Comparison of ENCODE assay signal across 23 cellular contexts in genomic region chr3:62870321-62870720, GRCh38. TPM values are rescaled to one million over a fixed set of nuclear protein-coding genes. Genes with fewer than 3 reads are reported as not detected.
DNase-seq lines count a peak whose midpoint lies in the region; ATAC-seq and TF ChIP-seq lines count a peak whose summit lies in the region.
"Had no signal": no experiment of that assay in that cellular context is flagged by ENCODE, and none has a peak within 500 bp of the region (broad histone marks: within the 10 kb centered on the region; RNA-seq: fewer than 3 reads in every experiment).

No MANE protein-coding gene starts in this region.

- H3K4me1 ChIP-seq in cardiac muscle cell (ENCODE audit: low read depth), result peaks cover 29% of the 10 kb centered on the region
- no peaks in the 10 kb centered on the region for H3K4me1 ChIP-seq in left lung

- TF ChIP-seq CTCF in cardiac muscle cell (IDR thresholded peaks at IDR 0.05; ENCODE audit: low read depth, low read length), result no peak
- no peak for TF ChIP-seq CTCF in left lung (IDR thresholded peaks at IDR 0.05)

- H3K9me3 ChIP-seq in cardiac muscle cell (ENCODE audit: low read depth), result no peaks in the 10 kb centered on the region
- no peaks in the 10 kb centered on the region for H3K9me3 ChIP-seq in left lung
- H3K9me3 ChIP-seq: adrenal gland, gastrocnemius medialis had no signal

- no peaks in the 10 kb centered on the region for H3K36me3 ChIP-seq in cardiac muscle cell
- H3K36me3 ChIP-seq in left lung, result no peaks in the 10 kb centered on the region
- H3K36me3 ChIP-seq: adrenal gland; BLaER1 treated with 17β-estradiol and CSF1 and Interleukin-3, amounts not matched to agents 10 nM and 100 nM; gastrocnemius medialis had no signal

- intact Hi-C loops in cardiac septum (cut with DNase I) (no loop called here), left lung (cut with DNase I) (no loop called here)

- H3K27me3 ChIP-seq in cardiac muscle cell (no peaks in the 10 kb centered on the region), left lung (peaks cover 30 to 44% of the 10 kb centered on the region in 2 donors)
- H3K27me3 ChIP-seq: BLaER1 treated with 17β-estradiol and CSF1 and Interleukin-3, amounts not matched to agents 10 nM and 100 nM had no signal

- ATAC-seq in left lung (no peak), GM21381 (IDR thresholded peaks at IDR 0.05; ENCODE audit: unreplicated experiment) (no peak), GM18858 (IDR thresholded peaks at IDR 0.05; ENCODE audit: unreplicated experiment) (no peak)
- ATAC-seq: gastrocnemius medialis had no signal

- DNase-seq in cardiac muscle cell (ENCODE audit: low read depth in 1 of 2, low spot score in 1 of 2) (no peak), cardiac septum (ENCODE audit: low spot score) (no peak), SW480 (ENCODE audit: low spot score) (peak; percentile 6), fibroblast of peridontal ligament (ENCODE audit: extremely low read depth) (peak; percentile 47), left lung (no peak)
- no peak for DNase-seq in activated naive CD4-positive, alpha-beta T cell treated with Interleukin-2 at 50 U/mL for 16 hours
- DNase-seq: 8988T; activated CD4-positive, alpha-beta T cell treated with anti-CD3 and anti-CD28 coated beads, Interleukin-2, amount 10 ng/mL, durations not matched to agents 7 days and 5 days; activated CD8-positive, alpha-beta memory T cell treated with anti-CD3 and anti-CD28 coated beads, Interleukin-2, amount 50 U/mL, for 48 hours; activated gamma-delta T cell; adrenal gland; gastrocnemius medialis; GF-D8; midbrain; MV-4-11; NCI-H2029 treated with DMSO at 0.1 percent for 48 hours; posterior cingulate gyrus; stimulated activated CD4-positive, alpha-beta T cell treated with anti-CD3 and anti-CD28 coated beads, Interleukin-2, amount 100 ng/mL, for 24 hours; SW 1271 had no signal

- peak overlapping the region; percentile 91 for H3K27ac ChIP-seq in cardiac muscle cell
- no peak overlapping the region for H3K27ac ChIP-seq in left lung
- H3K27ac ChIP-seq: adrenal gland; BLaER1 treated with 17β-estradiol and CSF1 and Interleukin-3, amounts not matched to agents 10 nM and 100 nM; gastrocnemius medialis had no signal

- H3K4me3 ChIP-seq in cardiac muscle cell (no peak overlapping the region), left lung (no peak overlapping the region)
- H3K4me3 ChIP-seq: adrenal gland; BLaER1 treated with 17β-estradiol and CSF1 and Interleukin-3, amounts not matched to agents 10 nM and 100 nM; gastrocnemius medialis had no signal

RNA-seq across cellular contexts. Expression of gene CADPS, which starts 4.9 kb away (rescaled TPM):
- 57.8 and 63.8 TPM in 2 replicates for total RNA-seq in cardiac muscle cell
- 49.2 and 53.9 TPM in 2 replicates for polyA plus RNA-seq in cardiac muscle cell
- total RNA-seq in cardiac septum, result 45.1 TPM
- under 1 TPM; 0.50 to 0.65 TPM for total RNA-seq in left lung
- total RNA-seq: activated CD4-positive, alpha-beta T cell treated with anti-CD3 and anti-CD28 coated beads, Interleukin-2, amount 10 ng/mL, durations not matched to agents 7 days and 5 days; NCI-H460 had no signal

Comparison
In these comparisons a context has a peak if more than half of its experiments do, and no peak if none do; other contexts are left out.
1. DNase-seq: peak in SW480 (single experiment) and fibroblast of peridontal ligament (single experiment); none in cardiac muscle cell (0 of 2), cardiac septum (single experiment), left lung (0 of 2) and activated naive CD4-positive, alpha-beta T cell treated with Interleukin-2 at 50 U/mL for 16 hours (single experiment).
2. RNA of gene CADPS, which starts 4.9 kb away (total RNA-seq): 57.8 to 63.8 TPM in cardiac muscle cell and 45.1 TPM in cardiac septum (single experiment); 0.50 to 0.65 TPM in left lung; every median in the first group is over 10 times any median in the second.